ENCODE assay signal across 9 cellular contexts in the genomic region with DNA sequence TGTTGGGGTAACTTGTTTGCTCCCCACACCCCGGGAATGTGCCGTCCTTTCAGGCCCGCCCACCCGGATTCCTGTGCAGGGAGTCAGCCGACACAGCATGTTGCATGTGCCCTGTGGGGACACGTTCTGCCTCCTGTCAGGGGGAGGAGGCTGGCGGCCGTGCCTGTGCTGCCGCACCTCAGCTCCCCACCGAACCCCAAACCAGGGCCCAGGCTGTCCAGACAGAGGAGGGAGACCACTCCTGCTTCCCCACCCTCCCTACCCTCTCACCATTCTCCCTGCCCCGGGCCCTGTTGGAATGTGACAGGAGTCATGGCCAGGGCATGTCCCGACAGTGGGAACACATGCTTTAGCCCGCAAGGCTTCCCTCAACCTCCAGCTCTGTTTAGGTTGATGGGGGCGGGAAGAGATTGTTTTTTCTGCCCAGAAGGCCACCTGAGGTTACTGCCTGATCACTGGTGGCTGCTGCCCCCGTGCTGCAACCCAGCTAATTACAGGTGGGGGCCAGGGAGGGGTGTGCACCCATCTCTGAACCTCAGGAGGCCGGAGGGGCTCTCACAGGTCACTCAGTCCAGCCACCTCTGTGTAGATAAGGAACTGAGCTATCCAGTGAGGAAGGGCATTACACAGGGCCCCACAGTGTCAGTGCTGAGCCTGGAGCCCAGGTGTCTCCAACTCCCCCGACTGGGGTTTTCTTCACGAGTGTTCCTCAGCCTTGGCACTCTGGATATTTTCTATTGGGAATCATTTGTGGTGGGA. TPM values are rescaled to one million over a fixed set of nuclear protein-coding genes. Genes with fewer than 3 reads are reported as not detected.
DNase-seq lines count a peak whose midpoint lies in the region; ATAC-seq, FAIRE-seq and TF ChIP-seq lines count a peak whose summit lies in the region.
"Had no signal": no experiment of that assay in that cellular context is flagged by ENCODE, and none has a peak within 500 bp of the region (broad histone marks: within the 10 kb centered on the region; RNA-seq: fewer than 3 reads in every experiment).

No MANE protein-coding gene starts in this region.

- FAIRE-seq in GM12891 (lab: Jason Lieb, UNC): no peak

- ATAC-seq in sciatic nerve (peak; percentile 45), GM18858 (IDR thresholded peaks at IDR 0.05; ENCODE audit: unreplicated experiment) (no peak), HG03095 (IDR thresholded peaks at IDR 0.05; ENCODE audit: unreplicated experiment) (no peak)

- intact Hi-C loops in sciatic nerve (cut with DNase I): no loop called here

- CTCF ChIA-PET in RWPE1 (lab: Yijun Ruan, JAX): interaction anchor here (0.6 to 3.3 kb wide), 20 partner anchors 10 to 256 kb away, joined by 3 to 39 read pairs (median 4); a partner anchor contains a TSS

- peak overlapping the region; percentile 99 for H3K27ac ChIP-seq in RWPE1

- no peak for TF ChIP-seq POLR2A in GM12891 (IDR thresholded peaks at IDR 0.05; ENCODE audit: low read depth, low read length)

- POLR2A ChIA-PET in RWPE1 (lab: Yijun Ruan, JAX; ENCODE audit: low non-redundant PET): interaction anchor here (0.6 kb wide), 1 partner anchor 127 kb away, joined by 3 read pairs; a partner anchor contains a TSS

- DNase-seq in NCI-H2196 (lab: John Stamatoyannopoulos, UW; ENCODE audit: unreplicated experiment) (peak; percentile 36), NCI-H2196 treated with DMSO at 0.1 percent for 48 hours (lab: John Stamatoyannopoulos, UW; ENCODE audit: unreplicated experiment) (no peak), RWPE1 (ENCODE audit: low spot score) (peak; percentile 93), fibroblast of peridontal ligament (ENCODE audit: extremely low read depth) (peak; percentile 42), sciatic nerve (ENCODE audit: low spot score) (no peak), GM12891 (ENCODE audit: insufficient read length, low spot score) (no peak)

- TF ChIP-seq CTCF in RWPE1 (conservative IDR thresholded peaks at IDR 0.05; ENCODE audit: low read depth): peak; percentile 90

TF ChIP-seq in GM12891, 5 proteins besides CTCF, POLR2A, EP300 and RAD21:
- TF ChIP-seq TAF1 (IDR thresholded peaks at IDR 0.05; ENCODE audit: low read depth, low read length) (no peak), POU2F2 (IDR thresholded peaks at IDR 0.05; ENCODE audit: low read depth, low read length) (no peak)
TF ChIP-seq in GM12891: peak in this region for 0.

RNA-seq across cellular contexts. Expression of a gene that starts 13.6 kb away (rescaled TPM):
- 1.2 TPM for total RNA-seq in sciatic nerve
- polyA plus RNA-seq in GM12891 (2012; ENCODE audit: low read depth, missing spikeins): not detected
- polyA plus RNA-seq: CD4-positive, CD25-positive, alpha-beta regulatory T cell had no signal

RNA-seq across cellular contexts. Expression of a gene that starts 19.2 kb away (rescaled TPM):
- total RNA-seq in sciatic nerve: 36.9 TPM
- 12.6 TPM for polyA plus RNA-seq in GM12891 (2012; ENCODE audit: low read depth, missing spikeins)

RNA-seq across cellular contexts. Expression of a gene that starts 20.2 kb away (rescaled TPM):
- 66.7 TPM for total RNA-seq in sciatic nerve
- polyA plus RNA-seq in GM12891 (2012; ENCODE audit: low read depth, missing spikeins): 45.0 TPM

RNA-seq across cellular contexts. Expression of a gene that starts 20.3 kb away (rescaled TPM):
- total RNA-seq in sciatic nerve: 30.3 TPM
- polyA plus RNA-seq in GM12891 (2012; ENCODE audit: low read depth, missing spikeins): 52.9 TPM

RNA-seq across cellular contexts. Expression of a gene that starts 41.2 kb away (rescaled TPM):
- total RNA-seq in sciatic nerve: 0.45 TPM
- polyA plus RNA-seq in GM12891 (2012; ENCODE audit: low read depth, missing spikeins): 0.83 TPM

Comparison
In these comparisons a context has a peak if more than half of its experiments do, and no peak if none do; other contexts are left out.
1. DNase-seq: peak in NCI-H2196 (single experiment), RWPE1 (single experiment) and fibroblast of peridontal ligament (single experiment); none in NCI-H2196 treated with DMSO at 0.1 percent for 48 hours (single experiment), sciatic nerve (single experiment) and GM12891 (single experiment).